ENCODE assay signal across 25 cellular contexts in the genomic region with DNA sequence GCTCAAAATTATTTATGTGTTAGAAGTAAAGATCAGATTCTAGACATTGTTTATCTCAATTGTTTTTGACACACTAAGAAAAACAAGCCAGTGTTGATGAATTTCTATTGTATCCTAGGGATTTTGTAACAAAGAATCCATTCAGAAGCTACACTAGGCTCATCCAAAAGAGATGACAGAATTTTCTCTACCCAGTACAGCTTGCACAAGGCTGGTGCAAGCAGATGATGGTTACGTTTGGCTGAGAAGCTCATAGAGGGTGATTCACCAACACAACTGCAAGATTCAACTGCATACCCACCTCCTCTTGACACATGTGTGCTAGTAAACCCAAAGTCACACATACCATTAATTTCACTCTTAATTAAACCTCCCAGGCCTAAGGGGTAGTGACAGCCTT. TPM values are rescaled to one million over a fixed set of nuclear protein-coding genes. Genes with fewer than 3 reads are reported as not detected.
DNase-seq lines count a peak whose midpoint lies in the region; ATAC-seq, FAIRE-seq and TF ChIP-seq lines count a peak whose summit lies in the region.
"Had no signal": no experiment of that assay in that cellular context is flagged by ENCODE, and none has a peak within 500 bp of the region (broad histone marks: within the 10 kb centered on the region; RNA-seq: fewer than 3 reads in every experiment).

No MANE protein-coding gene starts in this region.

- no peak overlapping the region for H3K27ac ChIP-seq in WERI-Rb-1
- H3K27ac ChIP-seq: SJCRH30 had no signal

- FAIRE-seq in frontal cortex (lab: Jason Lieb, UNC): peak; percentile 98
- FAIRE-seq: D721Med, HTR-8/SVneo, K562, RCC 7860 had no signal

- H3K27me3 ChIP-seq in WERI-Rb-1 (ENCODE audit: insufficient read depth, low read depth, severe bottlenecking): no peaks in the 10 kb centered on the region
- H3K27me3 ChIP-seq: SJCRH30 had no signal

- intact Hi-C loops in posterior cingulate gyrus (cut with DNase I) (no loop called here), Calu3 (cut with micrococcal nuclease; ENCODE audit: unreplicated experiment) (no loop called here)

- H3K4me1 Mint-ChIP-seq in Calu3 (ENCODE audit: low read depth, unreplicated experiment): no peaks in the 10 kb centered on the region
- H3K4me1 Mint-ChIP-seq: CD4-positive, CD25-positive, alpha-beta regulatory T cell had no signal

- no peaks in the 10 kb centered on the region for H3K36me3 ChIP-seq in WERI-Rb-1
- H3K36me3 ChIP-seq: SJCRH30 had no signal

- H3K9me3 ChIP-seq in WERI-Rb-1 (ENCODE audit: severe bottlenecking): no peaks in the 10 kb centered on the region
- H3K9me3 ChIP-seq: SJCRH30 had no signal

- H3K4me3 Mint-ChIP-seq in Calu3 (ENCODE audit: low read depth, unreplicated experiment): no peak overlapping the region
- H3K4me3 Mint-ChIP-seq: CD4-positive, CD25-positive, alpha-beta regulatory T cell had no signal

- DNase-seq in amygdala (lab: John Stamatoyannopoulos, UW) (peak in 32 of 56 donors; percentile 1 to 76 (median 40)), frontal cortex (ENCODE audit: low spot score in 2 of 2) (no peak), medulla oblongata (ENCODE audit: extremely low spot score) (peak; percentile 91), posterior cingulate gyrus (peak in 6 of 10 donors; percentile 24 to 80 (median 46)), WERI-Rb-1 (no peak), Calu3 (no peak), activated gamma-delta T cell treated with Interleukin-2 at 50 U/mL for 16 hours (no peak)
- DNase-seq: 8988T; ACHN; CD4-positive, CD25-positive, alpha-beta regulatory T cell; Kasumi-1; NCI-H1092 treated with DMSO at 0.1 percent for 48 hours; NCI-H1436; NCI-H187; NCI-H524; NCI-H774; SJCRH30 had no signal

- no peak overlapping the region for H3K27ac Mint-ChIP-seq in Calu3 (ENCODE audit: unreplicated experiment)
- H3K27ac Mint-ChIP-seq: CD4-positive, CD25-positive, alpha-beta regulatory T cell had no signal

- no TSS peak for BruUV-seq in Calu3 (replicated peaks; lab: Mats Ljungman, UMichigan)

- H3K4me3 ChIP-seq in WERI-Rb-1 (ENCODE audit: low read depth, low read length): no peak overlapping the region
- H3K4me3 ChIP-seq: K562, SJCRH30 had no signal

- H3K36me3 Mint-ChIP-seq in Calu3 (ENCODE audit: insufficient read depth, unreplicated experiment): no peaks in the 10 kb centered on the region
- H3K36me3 Mint-ChIP-seq: CD4-positive, CD25-positive, alpha-beta regulatory T cell had no signal

- H3K9me3 Mint-ChIP-seq in Calu3 (ENCODE audit: low read depth, unreplicated experiment): no peaks in the 10 kb centered on the region

- no peak for TF ChIP-seq CTCF in WERI-Rb-1 (IDR thresholded peaks at IDR 0.05; ENCODE audit: low read depth, low read length)
- no peak for TF ChIP-seq CTCF in Calu3 (IDR thresholded peaks at IDR 0.05; ENCODE audit: unreplicated experiment)

- CTCF ChIA-PET in Calu3 (lab: Charles Lee): no interaction called here

- H3K27me3 Mint-ChIP-seq in Calu3 (ENCODE audit: unreplicated experiment): peaks cover 4% of the 10 kb centered on the region
- H3K27me3 Mint-ChIP-seq: CD4-positive, CD25-positive, alpha-beta regulatory T cell had no signal

- ATAC-seq in GM18873 (IDR thresholded peaks at IDR 0.05; ENCODE audit: low FRiP score, unreplicated experiment): no peak
- ATAC-seq: HCT116, K562 had no signal

RNA-seq across cellular contexts. Expression of a gene that starts 20.8 kb away (rescaled TPM):
- total RNA-seq in frontal cortex: 155 TPM
- total RNA-seq in Calu3 (2022): not detected in 2 replicates
- total RNA-seq: CD4-positive, CD25-positive, alpha-beta regulatory T cell; H4; K562; M059J; SJCRH30 had no signal

Comparison
In these comparisons a context has a peak if more than half of its experiments do, and no peak if none do; other contexts are left out.
1. DNase-seq: peak in amygdala (32 of 56), medulla oblongata (single experiment) and posterior cingulate gyrus (6 of 10); none in frontal cortex (0 of 2), WERI-Rb-1 (single experiment), Calu3 (single experiment) and activated gamma-delta T cell treated with Interleukin-2 at 50 U/mL for 16 hours (single experiment).
2. RNA of a gene that starts 20.8 kb away (total RNA-seq): 155 TPM in frontal cortex (single experiment); not detected in Calu3; every median in the first group is over 100 times any median in the second.